ENCODE assay signal across 9 cellular contexts in the genomic region with DNA sequence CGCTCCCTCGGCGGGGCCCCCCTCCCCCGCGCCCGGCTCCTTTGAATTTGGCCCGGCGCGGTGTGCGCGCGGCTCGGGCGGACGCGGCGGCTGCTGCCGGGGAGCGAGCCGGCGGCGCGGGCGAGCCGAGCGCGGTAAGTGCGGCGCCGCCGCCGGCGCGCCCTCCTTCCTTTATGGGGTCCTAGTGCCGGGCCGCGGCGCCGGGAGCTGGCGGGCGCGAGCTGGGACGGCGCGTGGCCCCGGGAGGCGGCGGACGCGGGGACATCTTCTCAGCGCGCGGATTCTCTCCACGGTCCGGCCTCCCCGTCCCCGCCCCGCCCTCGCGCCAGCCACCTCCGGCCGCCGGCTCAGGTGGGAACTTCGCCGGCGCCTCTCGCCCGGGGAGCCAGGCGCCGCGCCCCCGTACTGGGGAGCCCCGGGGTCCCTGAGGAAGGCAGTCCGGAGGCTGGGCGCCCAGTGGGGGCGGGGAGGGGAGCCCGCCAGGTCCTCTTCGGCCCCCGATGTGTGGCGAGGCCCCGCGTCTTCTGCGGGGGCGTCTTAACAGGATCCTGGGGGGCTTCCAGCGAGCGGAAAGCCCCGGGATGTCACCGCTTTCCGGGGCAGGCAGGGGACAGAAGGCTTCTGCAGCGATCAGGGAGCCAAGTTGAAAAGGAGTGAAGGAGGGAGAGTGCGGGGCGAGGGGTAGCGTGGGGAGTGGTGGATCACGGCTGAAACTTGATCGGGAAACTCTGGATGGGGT.
A peak's percentile ranks its signal among the peaks of the same experiment; 100 is the strongest.
DNase-seq lines count a peak whose midpoint lies in the region; ATAC-seq, FAIRE-seq and TF ChIP-seq lines count a peak whose summit lies in the region.
"Had no signal": no experiment of that assay in that cellular context is flagged by ENCODE, and none has a peak within 500 bp of the region (broad histone marks: within the 10 kb centered on the region; RNA-seq: fewer than 3 reads in every experiment).

No MANE protein-coding gene starts in this region.

- H3K27me3 Mint-ChIP-seq in CD8-positive, alpha-beta memory T cell = peaks cover 47 to 63% of the 10 kb centered on the region in 2 donors
- H3K27me3 Mint-ChIP-seq in T-helper 17 cell = peaks cover 68% of the 10 kb centered on the region

- 1 to 11% (median 3%) methylated on average over 6 to 95 of the region's 95 CpGs for WGBS in heart left ventricle, 4 donors

- H3K4me1 ChIP-seq in CD8-positive, alpha-beta memory T cell (ENCODE audit: insufficient read depth, low read length) = no peaks in the 10 kb centered on the region
- H3K4me1 ChIP-seq in heart left ventricle = peaks cover 0 to 36% (median 13%) of the 10 kb centered on the region in 12 donors
- peaks cover 0 to 13% of the 10 kb centered on the region in 2 donors for H3K4me1 ChIP-seq in gastrocnemius medialis

- POLR2A ChIA-PET in CD8-positive, alpha-beta memory T cell (lab: Charles Lee) = no interaction called here

- CTCF ChIA-PET in CD8-positive, alpha-beta memory T cell (lab: Charles Lee) = no interaction called here

- peak overlapping the region in 6 of 7 donors; percentile 37 to 86 (median 54) for H3K4me3 Mint-ChIP-seq in CD8-positive, alpha-beta memory T cell
- H3K4me3 Mint-ChIP-seq in T-helper 17 cell = peak overlapping the region; percentile 80

- H3K9me3 Mint-ChIP-seq in CD8-positive, alpha-beta memory T cell = peaks cover 0 to 15% (median 4%) of the 10 kb centered on the region in 5 donors
- H3K9me3 Mint-ChIP-seq: IgD-negative memory B cell had no signal

- H3K36me3 Mint-ChIP-seq in CD8-positive, alpha-beta memory T cell = peaks cover 0 to 6% (median 1%) of the 10 kb centered on the region in 3 donors
- H3K36me3 Mint-ChIP-seq in T-helper 17 cell (ENCODE audit: low read depth) = peaks cover 2% of the 10 kb centered on the region
- H3K36me3 Mint-ChIP-seq: IgD-negative memory B cell had no signal

- no peak overlapping the region for H3K27ac ChIP-seq in CD8-positive, alpha-beta memory T cell (ENCODE audit: low read depth, low read length)
- no peak overlapping the region for H3K27ac ChIP-seq in heart left ventricle
- H3K27ac ChIP-seq in gastrocnemius medialis = no peak overlapping the region

- no peak for DNase-seq in CD8-positive, alpha-beta memory T cell
- DNase-seq in T-helper 17 cell (no peak), heart left ventricle (no peak), gastrocnemius medialis (no peak), GM19239 (ENCODE audit: insufficient read length, low spot score) (no peak)
- no peak for DNase-seq in stimulated activated CD8-positive, alpha-beta memory T cell treated with anti-CD3 and anti-CD28 coated beads, Interleukin-4, amount 100 ng/mL, for 48 hours
- no peak for DNase-seq in stimulated activated naive CD4-positive, alpha-beta T cell treated with Interleukin-2 at 50 U/mL for 16 hours (lab: John Stamatoyannopoulos, UW)

- TF ChIP-seq CTCF in heart left ventricle (IDR thresholded peaks at IDR 0.05) = no peak
- TF ChIP-seq CTCF in gastrocnemius medialis (IDR thresholded peaks at IDR 0.05 in 4 of 5, conservative IDR thresholded peaks at IDR 0.05 in 1 of 5) = no peak

- intact Hi-C loops in heart left ventricle (cut with DNase I) (no loop called here), gastrocnemius medialis (cut with DNase I; ENCODE audit: low total_unique reads) (loop anchor here (5.0 kb wide), 2 partner anchors 43 to 63 kb away; no protein-coding TSS in a partner anchor)

- H3K27ac Mint-ChIP-seq in CD8-positive, alpha-beta memory T cell = no peak overlapping the region
- no peak overlapping the region for H3K27ac Mint-ChIP-seq in T-helper 17 cell
- H3K27ac Mint-ChIP-seq: IgD-negative memory B cell had no signal

- no peaks in the 10 kb centered on the region for H3K36me3 ChIP-seq in CD8-positive, alpha-beta memory T cell (ENCODE audit: insufficient read depth, low read length)
- no peaks in the 10 kb centered on the region for H3K36me3 ChIP-seq in heart left ventricle
- no peaks in the 10 kb centered on the region for H3K36me3 ChIP-seq in gastrocnemius medialis

- no peaks in the 10 kb centered on the region for H3K9me3 ChIP-seq in CD8-positive, alpha-beta memory T cell (ENCODE audit: low read length)
- H3K9me3 ChIP-seq in T-helper 17 cell (ENCODE audit: control insufficient read depth, low read length, poor library complexity, severe bottlenecking) = no peaks in the 10 kb centered on the region
- H3K9me3 ChIP-seq in heart left ventricle = no peaks in the 10 kb centered on the region
- H3K9me3 ChIP-seq in gastrocnemius medialis = no peaks in the 10 kb centered on the region

- peak; percentile 37 for ATAC-seq in GM21529 (IDR thresholded peaks at IDR 0.05; ENCODE audit: unreplicated experiment)
- no peak for ATAC-seq in T-helper 17 cell
- ATAC-seq in heart left ventricle = peak in 2 of 4 donors; percentile 10 to 33
- peak in 1 of 2 donors; percentile 36 for ATAC-seq in gastrocnemius medialis

- no peak for FAIRE-seq in GM19239 (lab: Jason Lieb, UNC)

- H3K4me3 ChIP-seq in CD8-positive, alpha-beta memory T cell (ENCODE audit: low read length) = no peak overlapping the region
- H3K4me3 ChIP-seq in heart left ventricle (peak overlapping the region; percentile 37 to 74 (median 58)), gastrocnemius medialis (peak overlapping the region; percentile 56 to 65 (median 62))

- H3K4me1 Mint-ChIP-seq in CD8-positive, alpha-beta memory T cell = peaks cover 11 to 17% (median 16%) of the 10 kb centered on the region in 3 donors
- peaks cover 3% of the 10 kb centered on the region for H3K4me1 Mint-ChIP-seq in T-helper 17 cell

- in situ Hi-C loops in gastrocnemius medialis (cut with MboI; ENCODE audit: low sequenced_read_pairs in 4 of 4) = no loop called here

- peaks cover 10% of the 10 kb centered on the region for H3K27me3 ChIP-seq in CD8-positive, alpha-beta memory T cell (ENCODE audit: insufficient read depth, low read length, poor library complexity, severe bottlenecking)
- H3K27me3 ChIP-seq in heart left ventricle (peaks cover 38 to 95% (median 75%) of the 10 kb centered on the region in 9 donors), gastrocnemius medialis (peaks cover 61 to 86% (median 82%) of the 10 kb centered on the region in 3 donors)

- TF ChIP-seq POLR2A in heart left ventricle (IDR thresholded peaks at IDR 0.05) = no peak
- no peak for TF ChIP-seq POLR2A in gastrocnemius medialis (IDR thresholded peaks at IDR 0.05)
